ENCODE assay signal across 8 cellular contexts in the genomic region with DNA sequence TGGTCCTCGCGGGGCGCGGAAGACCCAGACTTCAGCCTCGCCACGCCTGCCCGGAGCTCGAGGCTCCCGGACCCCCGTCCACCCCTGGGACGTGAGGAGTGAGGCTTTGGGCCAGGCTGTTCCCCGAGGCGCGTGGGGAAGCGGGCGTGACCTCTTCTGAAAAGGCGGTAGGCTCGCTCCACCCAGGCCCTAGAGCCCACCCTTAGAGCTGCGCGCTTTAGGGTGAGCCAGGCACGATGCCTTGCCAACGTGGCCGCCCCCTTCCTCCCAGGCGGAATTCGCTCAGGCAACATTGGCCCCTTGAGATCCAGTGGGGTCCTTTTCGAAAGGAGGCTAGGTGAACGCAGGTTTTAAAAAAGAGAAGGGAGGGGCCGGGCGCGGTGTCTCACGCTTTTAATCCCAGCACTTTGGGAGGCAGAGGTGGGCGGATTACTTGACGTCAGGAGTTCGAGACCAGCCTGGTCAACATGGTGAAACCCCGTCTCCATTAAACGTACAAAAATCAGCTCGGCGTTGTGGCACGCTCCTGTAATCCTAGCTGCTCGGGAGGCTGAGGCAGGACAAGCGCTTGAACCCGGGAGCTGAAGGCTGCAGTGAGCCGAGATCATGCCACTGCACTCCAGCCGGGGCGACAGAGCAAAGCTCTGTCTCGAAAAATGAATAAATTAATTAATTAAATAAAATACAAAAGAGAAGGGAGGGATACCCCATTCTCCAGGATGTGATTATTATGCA. TPM values are rescaled to one million over a fixed set of nuclear protein-coding genes. Genes with fewer than 3 reads are reported as not detected.
DNase-seq lines count a peak whose midpoint lies in the region; ATAC-seq and TF ChIP-seq lines count a peak whose summit lies in the region.

No MANE protein-coding gene starts in this region.

- DNase-seq in activated CD4-positive, alpha-beta T cell treated with anti-CD3 and anti-CD28 coated beads for 36 hours = peak; percentile 41
- DNase-seq in activated CD4-positive, alpha-beta T cell treated with anti-CD3 and anti-CD28 coated beads, Interleukin-2, amount 50 U/mL, for 4 hours = no peak
- DNase-seq in WTC11 (ENCODE audit: low spot score) (peak; percentile 50), Right ventricle myocardium inferior (ENCODE audit: missing footprints) (no peak), Kasumi-1 (lab: John Stamatoyannopoulos, UW) (no peak)

- no peak for TF ChIP-seq CTCF in WTC11 (IDR thresholded peaks at IDR 0.05)

- H3K4me1 Mint-ChIP-seq in activated CD4-positive, alpha-beta T cell treated with anti-CD3 and anti-CD28 coated beads for 36 hours = peaks cover 46% of the 10 kb centered on the region
- peaks cover 36% of the 10 kb centered on the region for H3K4me1 Mint-ChIP-seq in WTC11

- H3K4me3 ChIP-seq in rectal smooth muscle tissue (ENCODE audit: low read length) = peak overlapping the region; percentile 79

- H3K27ac Mint-ChIP-seq in activated CD4-positive, alpha-beta T cell treated with anti-CD3 and anti-CD28 coated beads for 36 hours = no peak overlapping the region
- no peak overlapping the region for H3K27ac Mint-ChIP-seq in WTC11

- H3K9ac ChIP-seq in rectal smooth muscle tissue (ENCODE audit: low read length) = peak overlapping the region; percentile 63

- H3K27me3 Mint-ChIP-seq in activated CD4-positive, alpha-beta T cell treated with anti-CD3 and anti-CD28 coated beads for 36 hours = peaks cover 25% of the 10 kb centered on the region
- peaks cover 56% of the 10 kb centered on the region for H3K27me3 Mint-ChIP-seq in WTC11 (ENCODE audit: low read depth)

- no peak overlapping the region for H3K27ac ChIP-seq in rectal smooth muscle tissue (ENCODE audit: low read depth, low read length)

- H3K4me3 Mint-ChIP-seq in activated CD4-positive, alpha-beta T cell treated with anti-CD3 and anti-CD28 coated beads for 36 hours = peak overlapping the region; percentile 65
- peak overlapping the region; percentile 88 for H3K4me3 Mint-ChIP-seq in WTC11

- no peaks in the 10 kb centered on the region for H3K9me3 Mint-ChIP-seq in activated CD4-positive, alpha-beta T cell treated with anti-CD3 and anti-CD28 coated beads for 36 hours (ENCODE audit: low read depth)
- H3K9me3 Mint-ChIP-seq in WTC11 = no peaks in the 10 kb centered on the region

- H3K36me3 ChIP-seq in rectal smooth muscle tissue (ENCODE audit: control insufficient read depth, insufficient read depth, low read length) = no peaks in the 10 kb centered on the region

- ATAC-seq in activated CD4-positive, alpha-beta T cell treated with anti-CD3 and anti-CD28 coated beads for 36 hours = no peak
- ATAC-seq in WTC11 = no peak; the same call in 1 of the 2 replicates
- ATAC-seq in Right ventricle myocardium inferior = peak; percentile 60
- ATAC-seq in HG03097 (IDR thresholded peaks at IDR 0.05; ENCODE audit: low FRiP score, unreplicated experiment) = no peak
- no peak for ATAC-seq in GM19035 (IDR thresholded peaks at IDR 0.05; ENCODE audit: unreplicated experiment)

- intact Hi-C loops in activated CD4-positive, alpha-beta T cell treated with anti-CD3 and anti-CD28 coated beads for 36 hours (cut with DNase I, micrococcal nuclease) = loop anchor here (2.0 to 10.0 kb wide), 5 partner anchors 37 to 495 kb away; partner anchors contain the start of genes CSK (in 1 of the 2), SCAMP5 (in 1 of the 2) and SIN3A (in 1 of the 2)
- intact Hi-C loops in Right ventricle myocardium inferior (cut with DNase I) = loop anchor here (2.0 to 5.0 kb wide), 2 partner anchors 65 to 245 kb away; partner anchors contain the start of genes C15orf39 and PPCDC

- CTCF ChIA-PET in activated CD4-positive, alpha-beta T cell treated with anti-CD3 and anti-CD28 coated beads for 36 hours (lab: Charles Lee) = interaction anchor here (0.6 to 1.5 kb wide), 14 partner anchors 10 to 903 kb away, joined by 3 to 8 read pairs (median 3); partner anchors contain the start of genes C15orf39 and SCAMP5
- CTCF ChIA-PET in WTC11 (lab: Charles Lee) = interaction anchor here (0.8 to 4.0 kb wide), 19 partner anchors 11 to 350 kb away, joined by 3 to 24 read pairs (median 4); partner anchors contain the start of genes C15orf39, CPLX3, PPCDC and SCAMP5

- POLR2A ChIA-PET in activated CD4-positive, alpha-beta T cell treated with anti-CD3 and anti-CD28 coated beads for 36 hours (lab: Charles Lee) = interaction anchor here (0.6 to 1.0 kb wide), 5 partner anchors 19 to 679 kb away, joined by 3 to 4 read pairs (median 3); partner anchors contain the start of gene COX5A
- POLR2A ChIA-PET in WTC11 (lab: Charles Lee) = interaction anchor here (0.6 to 2.1 kb wide), 8 partner anchors 31 to 109 kb away, joined by 3 to 14 read pairs (median 3); partner anchors contain the start of genes PPCDC and SCAMP5

- no peaks in the 10 kb centered on the region for H3K36me3 Mint-ChIP-seq in activated CD4-positive, alpha-beta T cell treated with anti-CD3 and anti-CD28 coated beads for 36 hours (ENCODE audit: low read depth)
- H3K36me3 Mint-ChIP-seq in WTC11 = no peaks in the 10 kb centered on the region

- peaks cover 5% of the 10 kb centered on the region for H3K4me1 ChIP-seq in rectal smooth muscle tissue (ENCODE audit: control insufficient read depth, insufficient read depth, low read length)

- peaks cover 19% of the 10 kb centered on the region for H3K27me3 ChIP-seq in rectal smooth muscle tissue (ENCODE audit: control insufficient read depth, insufficient read depth, low read length)

TF ChIP-seq in WTC11, 78 proteins besides CTCF, POLR2A, EP300 and RAD21 (continues in another document):
- no peak for TF ChIP-seq AR (CRISPR knock-in tag; IDR thresholded peaks at IDR 0.05)
- 0 out of 2 replicates have a peak, but pooled peaks have one; percentile 43 for TF ChIP-seq NR2C2 (CRISPR knock-in tag; IDR thresholded peaks at IDR 0.05)
- TF ChIP-seq ZNF263 (CRISPR knock-in tag; IDR thresholded peaks at IDR 0.05; ENCODE audit: low read depth) = no peak
- TF ChIP-seq, protein P1, sequence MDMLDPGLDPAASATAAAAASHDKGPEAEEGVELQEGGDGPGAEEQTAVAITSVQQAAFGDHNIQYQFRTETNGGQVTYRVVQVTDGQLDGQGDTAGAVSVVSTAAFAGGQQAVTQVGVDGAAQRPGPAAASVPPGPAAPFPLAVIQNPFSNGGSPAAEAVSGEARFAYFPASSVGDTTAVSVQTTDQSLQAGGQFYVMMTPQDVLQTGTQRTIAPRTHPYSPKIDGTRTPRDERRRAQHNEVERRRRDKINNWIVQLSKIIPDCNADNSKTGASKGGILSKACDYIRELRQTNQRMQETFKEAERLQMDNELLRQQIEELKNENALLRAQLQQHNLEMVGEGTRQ (CRISPR knock-in tag; IDR thresholded peaks at IDR 0.05) = no peak
- no peak for TF ChIP-seq IRF2 (CRISPR knock-in tag; IDR thresholded peaks at IDR 0.05; ENCODE audit: borderline replicate concordance, low read depth)
- TF ChIP-seq SMAD4 (CRISPR knock-in tag; IDR thresholded peaks at IDR 0.05) = no peak
- peak; percentile 78 for TF ChIP-seq MAX (CRISPR knock-in tag; IDR thresholded peaks at IDR 0.05)
- no peak; the same call in 1 of the 2 replicates for TF ChIP-seq CBFB (CRISPR knock-in tag; IDR thresholded peaks at IDR 0.05; ENCODE audit: low read depth)
- TF ChIP-seq, protein P2, sequence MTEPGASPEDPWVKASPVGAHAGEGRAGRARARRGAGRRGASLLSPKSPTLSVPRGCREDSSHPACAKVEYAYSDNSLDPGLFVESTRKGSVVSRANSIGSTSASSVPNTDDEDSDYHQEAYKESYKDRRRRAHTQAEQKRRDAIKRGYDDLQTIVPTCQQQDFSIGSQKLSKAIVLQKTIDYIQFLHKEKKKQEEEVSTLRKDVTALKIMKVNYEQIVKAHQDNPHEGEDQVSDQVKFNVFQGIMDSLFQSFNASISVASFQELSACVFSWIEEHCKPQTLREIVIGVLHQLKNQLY (CRISPR knock-in tag; IDR thresholded peaks at IDR 0.05) = no peak

RNA-seq across cellular contexts. Expression of gene RPP25, which starts 0.9 kb away (rescaled TPM):
- 1 to 10 TPM; 5.4 to 6.2 TPM for total RNA-seq in activated CD4-positive, alpha-beta T cell treated with anti-CD3 and anti-CD28 coated beads for 36 hours
- total RNA-seq in WTC11 (2021) (28.3 to 31.3 TPM (median 29.0 TPM) in 3 replicates), Right ventricle myocardium inferior (2.7 TPM)

RNA-seq across cellular contexts. Expression of gene COX5A, which starts 19.6 kb away (rescaled TPM):
- 100 to 1,000 TPM; 313 to 319 TPM for total RNA-seq in activated CD4-positive, alpha-beta T cell treated with anti-CD3 and anti-CD28 coated beads for 36 hours
- total RNA-seq in WTC11 (2021) = 336 to 355 TPM (median 354 TPM) in 3 replicates
- total RNA-seq in Right ventricle myocardium inferior = 1,490 TPM

RNA-seq across cellular contexts. Expression of gene SCAMP5, which starts 37.9 kb away (rescaled TPM):
- 1 to 10 TPM; 3.9 to 4.5 TPM for total RNA-seq in activated CD4-positive, alpha-beta T cell treated with anti-CD3 and anti-CD28 coated beads for 36 hours
- 65.7 to 70.1 TPM (median 67.0 TPM) in 3 replicates for total RNA-seq in WTC11 (2021)
- total RNA-seq in Right ventricle myocardium inferior = 1.9 TPM

RNA-seq across cellular contexts. Expression of gene FAM219B, which starts 50.8 kb away (rescaled TPM):
- 10 to 100 TPM; 39.3 to 49.7 TPM for total RNA-seq in activated CD4-positive, alpha-beta T cell treated with anti-CD3 and anti-CD28 coated beads for 36 hours
- total RNA-seq in WTC11 (2021) = 67.3 to 99.6 TPM (median 87.8 TPM) in 3 replicates
- total RNA-seq in Right ventricle myocardium inferior = 110 TPM

Comparison
In these comparisons a context has a peak if more than half of its experiments do, and no peak if none do; other contexts are left out.
1. DNase-seq: peak in activated CD4-positive, alpha-beta T cell treated with anti-CD3 and anti-CD28 coated beads for 36 hours (single experiment) and WTC11 (single experiment); none in activated CD4-positive, alpha-beta T cell treated with anti-CD3 and anti-CD28 coated beads, Interleukin-2, amount 50 U/mL, for 4 hours (0 of 2), Right ventricle myocardium inferior (single experiment) and Kasumi-1 (0 of 2).
2. RNA of gene SCAMP5, which starts 37.9 kb away (total RNA-seq): 65.7 to 70.1 TPM in WTC11; 3.9 to 4.5 TPM in activated CD4-positive, alpha-beta T cell treated with anti-CD3 and anti-CD28 coated beads for 36 hours and 1.9 TPM in Right ventricle myocardium inferior (single experiment); every median in the first group is over 10 times any median in the second.